31 cellular contexts compared by ENCODE assay signal in the genomic region with DNA sequence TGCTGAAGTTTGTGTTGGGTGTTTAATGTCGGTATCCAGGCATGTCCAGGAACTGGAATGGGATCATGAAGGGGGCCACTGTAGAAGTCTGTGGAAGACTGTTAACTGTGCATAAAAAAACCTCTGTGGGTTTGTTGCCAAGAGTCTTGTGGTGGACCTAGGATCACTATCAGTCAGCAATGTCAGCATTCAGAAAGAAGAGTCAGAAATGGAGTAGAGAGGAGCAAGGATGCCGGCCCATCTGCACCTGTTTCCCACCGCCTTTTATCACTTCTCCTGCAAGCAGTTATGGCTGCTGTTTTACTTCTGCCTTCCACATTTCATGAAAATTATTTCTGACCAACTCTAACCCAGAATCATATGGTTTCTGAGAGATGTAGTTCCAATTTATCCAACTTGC. TPM values are rescaled to one million over a fixed set of nuclear protein-coding genes. Genes with fewer than 3 reads are reported as not detected.
"Had no signal": no experiment of that assay in that cellular context is flagged by ENCODE, and none has a peak within 500 bp of the region (broad histone marks: within the 10 kb centered on the region; RNA-seq: fewer than 3 reads in every experiment).

No MANE protein-coding gene starts in this region.

- H3K4me3 Mint-ChIP-seq: dendritic cell treated with granulocyte-macrophage colony-stimulating factor and Interleukin-4, amounts not matched to agents 40 ng/mL and 50 ng/mL, for 4 days; effector memory CD8-positive, alpha-beta T cell; endodermal cell; mesothelial cell of epicardium; naive B cell had no signal

- H3K4me3 ChIP-seq: colonic mucosa, esophagus squamous epithelium, gastrocnemius medialis, heart right ventricle, left lung, lower lobe of right lung, mucosa of descending colon had no signal

- H3K9me3 ChIP-seq: colonic mucosa, esophagus squamous epithelium, gastrocnemius medialis, heart right ventricle, left lung, lower lobe of right lung, mucosa of descending colon had no signal

- H3K36me3 Mint-ChIP-seq: mesothelial cell of epicardium, naive B cell had no signal

- H3K36me3 ChIP-seq: colonic mucosa, gastrocnemius medialis, heart right ventricle, left lung, lower lobe of right lung had no signal

- H3K27me3 Mint-ChIP-seq: dendritic cell treated with granulocyte-macrophage colony-stimulating factor and Interleukin-4, amounts not matched to agents 40 ng/mL and 50 ng/mL, for 4 days had no signal

- H3K4me1 ChIP-seq: colonic mucosa, esophagus squamous epithelium, gastrocnemius medialis, heart right ventricle, left lung, lower lobe of right lung had no signal

- H3K27me3 ChIP-seq: colonic mucosa, esophagus squamous epithelium, gastrocnemius medialis, left lung had no signal

- H3K4me1 Mint-ChIP-seq: endodermal cell, mesothelial cell of epicardium, naive B cell had no signal

- H3K9me3 Mint-ChIP-seq: dendritic cell treated with granulocyte-macrophage colony-stimulating factor and Interleukin-4, amounts not matched to agents 40 ng/mL and 50 ng/mL, for 4 days; effector memory CD8-positive, alpha-beta T cell; endodermal cell; mesothelial cell of epicardium had no signal

- H3K27ac Mint-ChIP-seq: dendritic cell treated with granulocyte-macrophage colony-stimulating factor and Interleukin-4, amounts not matched to agents 40 ng/mL and 50 ng/mL, for 4 days; effector memory CD8-positive, alpha-beta T cell; endodermal cell; mesothelial cell of epicardium; naive B cell had no signal

- ATAC-seq: effector memory CD8-positive, alpha-beta T cell; esophagus mucosa; gastrocnemius medialis; heart right ventricle; left cardiac atrium; left lung; left ventricle myocardium superior; lower lobe of right lung; mucosa of descending colon had no signal

- H3K27ac ChIP-seq: colonic mucosa, epithelial cell of prostate, esophagus squamous epithelium, gastrocnemius medialis, heart right ventricle, left lung, lower lobe of right lung had no signal

- DNase-seq: colonic mucosa; cortex of kidney; effector CD8-positive, alpha-beta T cell; effector memory CD8-positive, alpha-beta T cell; endodermal cell; erythroblast; esophagus squamous epithelium; foreskin fibroblast; foreskin melanocyte; gastrocnemius medialis; glutamatergic neuron; head of caudate nucleus; heart right ventricle; hippocampal formation; left cardiac atrium; left lung; left ventricle myocardium superior; lower lobe of right lung; mesenchymal stem cell; mucosa of descending colon; naive B cell had no signal

RNA-seq across cellular contexts. Expression of a gene that starts 36.7 kb away (rescaled TPM):
- total RNA-seq: dermis microvascular lymphatic vessel endothelial cell, endodermal cell, glomerular endothelial cell, kidney epithelial cell, left cardiac atrium, left lung, left ventricle myocardium superior, lower lobe of right lung, lung microvascular endothelial cell, mesenteric fat pad, myocyte had no signal
